In the genomic region with DNA sequence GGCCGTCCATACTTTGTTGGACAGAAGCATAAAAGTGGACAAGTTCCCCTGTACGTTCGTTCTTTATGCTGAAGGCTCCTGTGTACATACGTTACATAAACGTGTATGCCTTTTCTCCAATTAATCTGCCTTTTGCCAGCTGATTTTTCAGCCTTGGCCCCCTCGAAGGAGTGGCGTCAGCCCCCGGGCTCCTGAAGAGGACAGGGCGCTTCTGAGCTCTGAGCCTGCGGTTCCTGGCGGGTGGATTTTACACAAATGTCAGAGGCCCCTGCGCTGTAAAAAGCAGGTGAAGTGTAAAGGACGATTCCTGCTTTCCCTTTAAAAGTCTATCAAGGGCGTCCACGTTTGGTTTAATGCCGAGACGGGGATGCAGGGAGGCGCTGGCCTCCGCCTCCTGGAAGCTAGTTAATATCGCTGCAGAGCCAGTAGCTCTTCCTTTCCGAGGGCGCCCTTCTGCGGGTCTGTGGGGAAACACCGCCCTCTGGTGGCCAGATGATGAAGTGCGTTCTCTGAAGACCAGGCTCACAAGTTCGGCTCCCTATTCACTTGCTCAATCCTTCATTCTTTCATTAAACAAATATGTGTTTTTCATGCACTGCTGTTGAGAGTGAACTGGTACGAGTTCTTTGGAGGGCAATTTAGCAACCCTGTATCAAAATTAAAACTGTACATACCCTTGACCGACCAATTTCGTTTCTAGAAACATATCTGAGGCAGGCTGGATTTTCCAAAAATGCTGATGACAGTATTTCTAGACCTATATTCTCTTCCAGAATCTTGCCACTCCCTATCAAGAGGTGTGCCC, we compare ENCODE assay signal across 8 cellular contexts.
DNase-seq lines count a peak whose midpoint lies in the region; ATAC-seq and TF ChIP-seq lines count a peak whose summit lies in the region.

No MANE protein-coding gene starts in this region.

- no peak for TF ChIP-seq POLR2A in adrenal gland (IDR thresholded peaks at IDR 0.05)

- no peak overlapping the region for H3K27ac ChIP-seq in adrenal gland

- intact Hi-C loops in adrenal gland (cut with DNase I) = loop anchor here (2.0 to 10.0 kb wide), 4 partner anchors 201 to 516 kb away; no protein-coding TSS in a partner anchor
- intact Hi-C loops in left cardiac atrium (cut with DNase I) = loop anchor here (2.0 to 5.0 kb wide), 4 partner anchors 216 to 516 kb away; no protein-coding TSS in a partner anchor

- peak; percentile 95 for TF ChIP-seq CTCF in AG10803 (conservative IDR thresholded peaks at IDR 0.05; ENCODE audit: low read length)
- TF ChIP-seq CTCF in adrenal gland (IDR thresholded peaks at IDR 0.05) = peak; percentile 94 to 99 (median 98)

- peak; percentile 86 for DNase-seq in AG10803 (ENCODE audit: low read depth)
- peak; percentile 78 for DNase-seq in NCI-H1092 (lab: John Stamatoyannopoulos, UW)
- peak; percentile 82 for DNase-seq in SW480 (ENCODE audit: low spot score)
- peak; percentile 70 to 94 (median 82) for DNase-seq in adrenal gland
- DNase-seq in left cardiac atrium = peak; percentile 83
- DNase-seq in renal cortical epithelial cell (ENCODE audit: low read depth) = peak; percentile 67

- no peaks in the 10 kb centered on the region for H3K36me3 ChIP-seq in adrenal gland (replicated peaks in 1 of 2)

- H3K9me3 ChIP-seq in adrenal gland (replicated peaks in 1 of 3) = no peaks in the 10 kb centered on the region

- 16 to 25% (median 21%) methylated on average over 23 to 29 of the region's 29 CpGs for WGBS in adrenal gland, 4 donors

- H3K27me3 ChIP-seq in adrenal gland = no peaks in the 10 kb centered on the region

- peak overlapping the region; percentile 24 for H3K4me3 ChIP-seq in AG10803 (ENCODE audit: low read length)
- H3K4me3 ChIP-seq in adrenal gland = peak overlapping the region in 1 of 4 donors; percentile 14

- H3K4me1 ChIP-seq in adrenal gland (replicated peaks in 1 of 2) = peaks cover 0 to 4% of the 10 kb centered on the region in 2 donors

- peak; percentile 57 for ATAC-seq in GM19328 (IDR thresholded peaks at IDR 0.05; ENCODE audit: unreplicated experiment)
- ATAC-seq in left cardiac atrium = peak; percentile 84 to 91
- no peak for ATAC-seq in GM19463 (IDR thresholded peaks at IDR 0.05; ENCODE audit: unreplicated experiment)
